14 cellular contexts compared by ENCODE assay signal in genomic region chr17:40350410-40351184, GRCh38. TPM values are rescaled to one million over a fixed set of nuclear protein-coding genes. Genes with fewer than 3 reads are reported as not detected.
DNase-seq lines count a peak whose midpoint lies in the region; ATAC-seq, FAIRE-seq and TF ChIP-seq lines count a peak whose summit lies in the region.
"Had no signal": no experiment of that assay in that cellular context is flagged by ENCODE, and none has a peak within 500 bp of the region (broad histone marks: within the 10 kb centered on the region; RNA-seq: fewer than 3 reads in every experiment).

No MANE protein-coding gene starts in this region.

- in situ Hi-C loops in Panc1 (cut with HindIII; ENCODE audit: low pct_unique_long_range_greater_than_20kb, low sequenced_read_pairs) = loop anchor here (5.0 kb wide), 1 partner anchor 48 kb away; no protein-coding TSS in a partner anchor

- intact Hi-C loops in Panc1 (cut with micrococcal nuclease; ENCODE audit: unreplicated experiment) = no loop called here
- intact Hi-C loops in kidney (cut with DNase I) = loop anchor here (5.0 kb wide), 1 partner anchor 43 kb away; the partner anchor contains the start of gene RARA

- POLR2A ChIA-PET in Panc1 (lab: Charles Lee) = no interaction called here

- WGBS in esophagus, 2 donors = 37 to 46% methylated on average over 15 to 16 of the region's 16 CpGs

- H3K4me1 ChIP-seq in HUES6 (ENCODE audit: control insufficient read depth, insufficient read depth, low read length) = peaks cover 52% of the 10 kb centered on the region
- H3K4me1 ChIP-seq in Panc1 (ENCODE audit: control insufficient read depth, insufficient read depth, low read length) = peaks cover 77% of the 10 kb centered on the region
- H3K4me1 ChIP-seq in esophagus (ENCODE audit: control insufficient read depth in 2 of 2, insufficient read depth in 2 of 2, low read length in 1 of 2) = peaks cover 12 to 36% of the 10 kb centered on the region in 2 donors
- peaks cover 23% of the 10 kb centered on the region for H3K4me1 ChIP-seq in parathyroid adenoma
- peaks cover 58 to 77% of the 10 kb centered on the region in 2 donors for H3K4me1 ChIP-seq in kidney (ENCODE audit: control insufficient read depth in 1 of 2, insufficient read depth in 1 of 2, low read depth in 1 of 2, low read length in 2 of 2)

- H3K79me2 ChIP-seq in parathyroid adenoma = peaks cover 6% of the 10 kb centered on the region

- BruUV-seq in Panc1 (replicated peaks; lab: Mats Ljungman, UMichigan) = TSS peak; percentile 29

- CTCF ChIA-PET in Panc1 (lab: Charles Lee) = interaction anchor here (6.8 kb wide), 1 partner anchor 46 kb away, joined by 81 read pairs; no protein-coding TSS in a partner anchor

- H3K4me3 ChIP-seq in HUES6 (ENCODE audit: low read depth, low read length) (peak overlapping the region; percentile 19; the same call in 1 of the 2 replicates), Panc1 (ENCODE audit: low read depth in 2 of 2, low read length in 2 of 2) (no peak overlapping the region), esophagus (ENCODE audit: low read depth in 1 of 2, low read length in 2 of 2) (no peak overlapping the region), parathyroid adenoma (ENCODE audit: low read depth, low read length) (no peak overlapping the region), kidney (ENCODE audit: low read length in 2 of 2) (no peak overlapping the region)
- H3K4me3 ChIP-seq: body of pancreas had no signal

- H3K9ac ChIP-seq in HUES6 (ENCODE audit: low read length) (no peak overlapping the region), parathyroid adenoma (no peak overlapping the region), kidney (ENCODE audit: low read length in 2 of 2) (no peak overlapping the region)

- peaks cover 44% of the 10 kb centered on the region for H3K27me3 ChIP-seq in HUES6 (ENCODE audit: control insufficient read depth, insufficient read depth, low read length)
- H3K27me3 ChIP-seq in Panc1 (ENCODE audit: control insufficient read depth, insufficient read depth, low read length) = no peaks in the 10 kb centered on the region
- no peaks in the 10 kb centered on the region for H3K27me3 ChIP-seq in esophagus (ENCODE audit: control insufficient read depth in 1 of 2, insufficient read depth in 2 of 2, low read length in 2 of 2)
- no peaks in the 10 kb centered on the region for H3K27me3 ChIP-seq in parathyroid adenoma (ENCODE audit: control insufficient read depth, insufficient read depth, low read length)
- H3K27me3 ChIP-seq: body of pancreas had no signal

- no peak overlapping the region for H3K27ac ChIP-seq in HUES6 (ENCODE audit: low read depth, low read length)
- no peak overlapping the region for H3K27ac ChIP-seq in Panc1 (ENCODE audit: low read length)
- peak overlapping the region; percentile 26 to 77 for H3K27ac ChIP-seq in esophagus (ENCODE audit: low read depth in 2 of 2, low read length in 1 of 2)
- peak overlapping the region; percentile 7 for H3K27ac ChIP-seq in parathyroid adenoma
- H3K27ac ChIP-seq in kidney (ENCODE audit: low read depth in 2 of 2, low read length in 2 of 2) = no peak overlapping the region
- H3K27ac ChIP-seq: body of pancreas had no signal

- ATAC-seq in Panc1 = no peak
- ATAC-seq: activated CD4-positive, CD25-positive, alpha-beta regulatory T cell treated with anti-CD3 and anti-CD28 coated beads, Interleukin-2, amount 50 U/mL, for 24 hours; body of pancreas had no signal

- H3K4me2 ChIP-seq in parathyroid adenoma (ENCODE audit: low read length) = no peak overlapping the region

- H3K36me3 ChIP-seq in HUES6 (ENCODE audit: control insufficient read depth, insufficient read depth, low read length) = peaks cover 16% of the 10 kb centered on the region; the same call in 1 of the 2 replicates
- 0 out of 2 replicates have a peak, but pooled peaks cover 5% of the 10 kb centered on the region for H3K36me3 ChIP-seq in Panc1 (ENCODE audit: control insufficient read depth, insufficient read depth, low read length)
- H3K36me3 ChIP-seq in esophagus (ENCODE audit: control insufficient read depth in 2 of 2, insufficient read depth in 2 of 2, low read length in 1 of 2) = peaks cover 6 to 21% of the 10 kb centered on the region in 2 donors
- no peaks in the 10 kb centered on the region for H3K36me3 ChIP-seq in parathyroid adenoma (ENCODE audit: control insufficient read depth, insufficient read depth, low read length)
- peaks cover 19 to 45% of the 10 kb centered on the region in 2 donors for H3K36me3 ChIP-seq in kidney (ENCODE audit: control insufficient read depth in 1 of 2, insufficient read depth in 2 of 2, low read length in 2 of 2)

- no peak for TF ChIP-seq CTCF in Panc1 (IDR thresholded peaks at IDR 0.05)
- no peak for TF ChIP-seq CTCF in parathyroid adenoma (IDR thresholded peaks at IDR 0.05)
- no peak for TF ChIP-seq CTCF in kidney (IDR thresholded peaks at IDR 0.05; ENCODE audit: borderline replicate concordance, extremely low read depth, insufficient read depth)

- H2AFZ ChIP-seq in parathyroid adenoma = no peak overlapping the region

- FAIRE-seq in kidney (lab: Jason Lieb, UNC) = no peak

- no peaks in the 10 kb centered on the region for H3K9me3 ChIP-seq in HUES6 (ENCODE audit: control insufficient read depth, insufficient read depth, low read depth, low read length)
- no peaks in the 10 kb centered on the region for H3K9me3 ChIP-seq in Panc1 (ENCODE audit: control insufficient read depth, insufficient read depth, low read depth, low read length)
- H3K9me3 ChIP-seq in esophagus (ENCODE audit: control insufficient read depth in 2 of 2, insufficient read depth in 1 of 2, low read depth in 1 of 2, low read length in 1 of 2) = no peaks in the 10 kb centered on the region
- H3K9me3 ChIP-seq in parathyroid adenoma (ENCODE audit: control insufficient read depth, low read length) = no peaks in the 10 kb centered on the region
- H3K9me3 ChIP-seq in kidney (ENCODE audit: control insufficient read depth in 1 of 2, low read length in 2 of 2) = no peaks in the 10 kb centered on the region
- H3K9me3 ChIP-seq: body of pancreas had no signal

- DNase-seq in Panc1 (ENCODE audit: low read depth, low spot score) (no peak), kidney (no peak), GM03348 (ENCODE audit: low spot score) (no peak), SHP77 (lab: John Stamatoyannopoulos, UW) (no peak), NCI-H187 (lab: John Stamatoyannopoulos, UW) (no peak)
- DNase-seq: body of pancreas, EL, NCI-H524 treated with DMSO at 0.1 percent for 48 hours had no signal

RNA-seq across cellular contexts. Expression of gene GJD3, which starts 13.9 kb away (rescaled TPM):
- total RNA-seq in Panc1 (2021; ENCODE audit: unreplicated experiment) (0.33 TPM), kidney (2.6 TPM)
- 5.8 TPM for polyA plus RNA-seq in Panc1 (2012; ENCODE audit: insufficient read length)
- polyA plus RNA-seq in esophagus (1 to 10 TPM in 1 of 2 donors, under 1 TPM in 1; 0.68 to 1.0 TPM), kidney (ENCODE audit: insufficient read depth, low read depth, low replicate concordance) (not detected)
- total RNA-seq: kidney epithelial cell, urinary bladder had no signal

RNA-seq across cellular contexts. Expression of gene RARA, which starts 41.6 kb away (rescaled TPM):
- total RNA-seq in Panc1 (2021; ENCODE audit: unreplicated experiment) = 55.6 TPM
- 59.9 TPM for polyA plus RNA-seq in Panc1 (2012; ENCODE audit: insufficient read length)
- polyA plus RNA-seq in esophagus = 1 to 10 TPM; 5.2 to 6.6 TPM
- total RNA-seq in kidney = 45.7 TPM
- polyA plus RNA-seq in kidney (ENCODE audit: insufficient read depth, low read depth, low replicate concordance) = 22.5 TPM

Comparison
In these comparisons a context has a peak if more than half of its experiments do, and no peak if none do; other contexts are left out.
1. H3K27ac ChIP-seq: peak in esophagus (2 of 2) and parathyroid adenoma (single experiment); none in HUES6 (single experiment), Panc1 (single experiment) and kidney (0 of 2).